17 cellular contexts compared by ENCODE assay signal in genomic region chr21:45132841-45133573, GRCh38. TPM values are rescaled to one million over a fixed set of nuclear protein-coding genes. Genes with fewer than 3 reads are reported as not detected.
DNase-seq lines count a peak whose midpoint lies in the region; ATAC-seq, FAIRE-seq and TF ChIP-seq lines count a peak whose summit lies in the region.
"Had no signal": no experiment of that assay in that cellular context is flagged by ENCODE, and none has a peak within 500 bp of the region (broad histone marks: within the 10 kb centered on the region; RNA-seq: fewer than 3 reads in every experiment).

No MANE protein-coding gene starts in this region.

- DNase-seq in GDM1 (lab: John Stamatoyannopoulos, UW) (peak; percentile 23), T-helper 17 cell (no peak), fibroblast of villous mesenchyme (ENCODE audit: low read depth) (peak; percentile 40), sciatic nerve (ENCODE audit: low spot score) (peak; percentile 68), LoVo (ENCODE audit: low spot score) (no peak), GM19239 (ENCODE audit: insufficient read length, low spot score) (no peak), HuH-7 (ENCODE audit: low spot score) (no peak), GM19238 (ENCODE audit: insufficient read length, low spot score) (no peak)
- DNase-seq: activated CD4-positive, alpha-beta T cell treated with anti-CD3 and anti-CD28 coated beads, Interleukin-2, amount 50 U/mL, for 48 hours; activated naive CD4-positive, alpha-beta T cell treated with Interleukin-2 at 50 U/mL for 16 hours; colonic mucosa; foreskin fibroblast; naive thymus-derived CD8-positive, alpha-beta T cell; NCI-H345; OCI-M1; small intestine had no signal

- no peaks in the 10 kb centered on the region for H3K9me3 ChIP-seq in T-helper 17 cell (ENCODE audit: control insufficient read depth, low read length, poor library complexity, severe bottlenecking)
- H3K9me3 ChIP-seq: colonic mucosa had no signal

- intact Hi-C loops in sciatic nerve (cut with DNase I): no loop called here

- no peaks in the 10 kb centered on the region for H3K36me3 Mint-ChIP-seq in T-helper 17 cell (ENCODE audit: low read depth)

- no peak overlapping the region for H3K4me3 ChIP-seq in fibroblast of villous mesenchyme (ENCODE audit: low read depth, low read length)
- H3K4me3 ChIP-seq: colonic mucosa had no signal

- H3K4me1 Mint-ChIP-seq in T-helper 17 cell: peaks cover 21% of the 10 kb centered on the region

- H3K4me3 Mint-ChIP-seq in T-helper 17 cell: no peak overlapping the region
- H3K4me3 Mint-ChIP-seq: naive thymus-derived CD8-positive, alpha-beta T cell had no signal

- TF ChIP-seq CTCF in fibroblast of villous mesenchyme (IDR thresholded peaks at IDR 0.05; ENCODE audit: insufficient read depth, low read depth, low read length): no peak

- peak overlapping the region; percentile 41 for H3K27ac Mint-ChIP-seq in T-helper 17 cell

- FAIRE-seq in GM19239 (lab: Jason Lieb, UNC): no peak
- FAIRE-seq: D721Med, small intestine had no signal

- H3K27me3 Mint-ChIP-seq in T-helper 17 cell: no peaks in the 10 kb centered on the region
- H3K27me3 Mint-ChIP-seq: naive thymus-derived CD8-positive, alpha-beta T cell had no signal

- ATAC-seq in T-helper 17 cell (no peak), sciatic nerve (no peak)
- ATAC-seq: naive thymus-derived CD8-positive, alpha-beta T cell had no signal

RNA-seq across cellular contexts. Expression of gene ADARB1, which starts 58.6 kb away (rescaled TPM):
- total RNA-seq in T-helper 17 cell (10 to 100 TPM; 28.4 to 37.0 TPM), fibroblast of villous mesenchyme (14.5 and 16.4 TPM in 2 replicates), sciatic nerve (35.0 TPM)

Comparison
In these comparisons a context has a peak if more than half of its experiments do, and no peak if none do; other contexts are left out.
1. DNase-seq: peak in GDM1 (single experiment), fibroblast of villous mesenchyme (single experiment) and sciatic nerve (single experiment); none in T-helper 17 cell (0 of 3), LoVo (single experiment), GM19239 (single experiment), HuH-7 (single experiment) and GM19238 (single experiment).